26 cellular contexts compared by ENCODE assay signal in genomic region chr6:6679633-6680032, GRCh38.
"Had no signal": no experiment of that assay in that cellular context is flagged by ENCODE, and none has a peak within 500 bp of the region (broad histone marks: within the 10 kb centered on the region; RNA-seq: fewer than 3 reads in every experiment).

No MANE protein-coding gene starts in this region.

- H3K9me3 ChIP-seq: ascending aorta, colonic mucosa, heart left ventricle, neutrophil, right lobe of liver, thoracic aorta had no signal

- ATAC-seq: stimulated activated naive CD8-positive, alpha-beta T cell treated with anti-CD3 and anti-CD28 coated beads, Interleukin-15, Interleukin-2, amounts not matched to agents 100 U/mL and 50 U/mL, for 24 hours; T-helper 17 cell had no signal

- H3K36me3 ChIP-seq: ascending aorta, cardiac muscle cell, colonic mucosa, heart left ventricle, neutrophil, right lobe of liver, thoracic aorta had no signal

- H3K36me3 Mint-ChIP-seq: brain, immature natural killer cell had no signal

- H3K4me3 ChIP-seq: ascending aorta, cardiac muscle cell, colonic mucosa, dorsolateral prefrontal cortex, heart left ventricle, right lobe of liver, thoracic aorta had no signal

- H3K4me3 Mint-ChIP-seq: activated B cell treated with CpG ODN at 0.5 μM for 24 hours; activated naive CD4-positive, alpha-beta T cell treated with anti-CD3 and anti-CD28 coated beads, Interleukin-2, amount 10 ng/mL, durations not matched to agents 7 days and 5 days; activated naive CD8-positive, alpha-beta T cell treated with anti-CD3 and anti-CD28 coated beads, Interleukin-2, amount 10 ng/mL, durations not matched to agents 7 days and 5 days; activated T-helper 1 cell treated with anti-CD3 and anti-CD28 coated beads, Interleukin-12 subunit alpha, Interleukin-12 subunit beta, Interleukin-2, Interleukin-4 antibody, amounts not matched to agents 30 ng/mL and 10 ng/mL and 1 ng/mL, durations not matched to agents 14 hours and 24 hours and 36 hours; brain; immature natural killer cell; nephron progenitor cell; T-helper 17 cell had no signal

- H3K27ac Mint-ChIP-seq: activated B cell treated with CpG ODN at 0.5 μM for 24 hours; activated naive CD4-positive, alpha-beta T cell treated with anti-CD3 and anti-CD28 coated beads, Interleukin-2, amount 10 ng/mL, durations not matched to agents 7 days and 5 days; activated naive CD8-positive, alpha-beta T cell treated with anti-CD3 and anti-CD28 coated beads, Interleukin-2, amount 10 ng/mL, durations not matched to agents 7 days and 5 days; activated T-helper 1 cell treated with anti-CD3 and anti-CD28 coated beads, Interleukin-12 subunit alpha, Interleukin-12 subunit beta, Interleukin-2, Interleukin-4 antibody, amounts not matched to agents 30 ng/mL and 10 ng/mL and 1 ng/mL, durations not matched to agents 14 hours and 24 hours and 36 hours; brain; immature natural killer cell; T-helper 17 cell had no signal

- H3K27ac ChIP-seq: ascending aorta, cardiac muscle cell, dorsolateral prefrontal cortex, thoracic aorta had no signal

- H3K9me3 Mint-ChIP-seq: activated B cell treated with CpG ODN at 0.5 μM for 24 hours; activated naive CD4-positive, alpha-beta T cell treated with anti-CD3 and anti-CD28 coated beads, Interleukin-2, amount 10 ng/mL, durations not matched to agents 7 days and 5 days; activated naive CD8-positive, alpha-beta T cell treated with anti-CD3 and anti-CD28 coated beads, Interleukin-2, amount 10 ng/mL, durations not matched to agents 7 days and 5 days; activated T-helper 1 cell treated with anti-CD3 and anti-CD28 coated beads, Interleukin-12 subunit alpha, Interleukin-12 subunit beta, Interleukin-2, Interleukin-4 antibody, amounts not matched to agents 30 ng/mL and 10 ng/mL and 1 ng/mL, durations not matched to agents 14 hours and 24 hours and 36 hours; immature natural killer cell had no signal

- DNase-seq: activated B cell treated with CpG ODN at 0.5 μM for 24 hours; activated CD4-positive, alpha-beta T cell treated with anti-CD3 and anti-CD28 coated beads, Interleukin-2, amount 50 U/mL, for 4 hours; activated gamma-delta T cell; activated naive CD4-positive, alpha-beta T cell treated with anti-CD3 and anti-CD28 coated beads, Interleukin-2, amount 10 ng/mL, durations not matched to agents 7 days and 5 days; activated naive CD8-positive, alpha-beta T cell treated with anti-CD3 and anti-CD28 coated beads, Interleukin-2, amount 10 ng/mL, durations not matched to agents 7 days and 5 days; activated T-cell treated with anti-CD3 and anti-CD28 coated beads, Interleukin-2, amount 50 U/mL, for 1 hour; cerebellar nuclear complex; colonic mucosa; dorsolateral prefrontal cortex; effector memory CD4-positive, alpha-beta T cell; heart left ventricle; hypothalamus; immature natural killer cell; mesenchymal stem cell; nephron progenitor cell; stimulated activated CD4-positive, alpha-beta T cell treated with anti-CD3 and anti-CD28 coated beads, Interleukin-12 subunit alpha, Interleukin-12 subunit beta, amount 100 ng/mL, for 4 hours; stimulated activated CD4-positive, alpha-beta T cell treated with anti-CD3 and anti-CD28 coated beads, Interleukin-4, amount 100 ng/mL, for 1 hour; stimulated activated naive CD8-positive, alpha-beta T cell treated with anti-CD3 and anti-CD28 coated beads, Interleukin-15, Interleukin-2, amounts not matched to agents 100 U/mL and 50 U/mL, for 24 hours; T-helper 17 cell had no signal

- H3K27me3 Mint-ChIP-seq: activated naive CD8-positive, alpha-beta T cell treated with anti-CD3 and anti-CD28 coated beads, Interleukin-2, amount 10 ng/mL, durations not matched to agents 7 days and 5 days had no signal

- H3K27me3 ChIP-seq: ascending aorta, cardiac muscle cell, colonic mucosa, heart left ventricle, neutrophil, right lobe of liver had no signal

- H3K4me1 ChIP-seq: ascending aorta had no signal
